In genomic region chr6:46072866-46073265, GRCh38 we compare ENCODE assay signal across 21 cellular contexts. TPM values are rescaled to one million over a fixed set of nuclear protein-coding genes. Genes with fewer than 3 reads are reported as not detected.
DNase-seq lines count a peak whose midpoint lies in the region; ATAC-seq and TF ChIP-seq lines count a peak whose summit lies in the region.
"Had no signal": no experiment of that assay in that cellular context is flagged by ENCODE, and none has a peak within 500 bp of the region (broad histone marks: within the 10 kb centered on the region; RNA-seq: fewer than 3 reads in every experiment).

No MANE protein-coding gene starts in this region.

- intact Hi-C loops in body of pancreas (cut with DNase I), result no loop called here

- no peak overlapping the region for H3K27ac Mint-ChIP-seq in activated CD8-positive, alpha-beta T cell treated with anti-CD3 and anti-CD28 coated beads, Interleukin-2, amount 10 ng/mL, durations not matched to agents 7 days and 5 days
- H3K27ac Mint-ChIP-seq in naive thymus-derived CD8-positive, alpha-beta T cell, result no peak overlapping the region
- H3K27ac Mint-ChIP-seq: CD14-positive monocyte; CD4-positive, alpha-beta T cell; CD8-positive, alpha-beta memory T cell; GM23338; HFFc6 had no signal

- H3K27me3 ChIP-seq in body of pancreas, result no peaks in the 10 kb centered on the region
- H3K27me3 ChIP-seq: BE2C; BLaER1 treated with 17β-estradiol and CSF1 and Interleukin-3, amounts not matched to agents 10 nM and 100 nM had no signal

- TF ChIP-seq CTCF in body of pancreas (IDR thresholded peaks at IDR 0.05) (no peak), omental fat pad (IDR thresholded peaks at IDR 0.05) (no peak)

- ATAC-seq in body of pancreas (peak; percentile 80), omental fat pad (ENCODE audit: low FRiP score) (peak; percentile 84)
- ATAC-seq in activated CD8-positive, alpha-beta T cell treated with anti-CD3 and anti-CD28 coated beads, Interleukin-2, amount 10 ng/mL, durations not matched to agents 7 days and 5 days, result no peak
- no peak for ATAC-seq in naive thymus-derived CD8-positive, alpha-beta T cell
- ATAC-seq: GM23338 had no signal

- no peaks in the 10 kb centered on the region for H3K4me1 Mint-ChIP-seq in activated CD8-positive, alpha-beta T cell treated with anti-CD3 and anti-CD28 coated beads, Interleukin-2, amount 10 ng/mL, durations not matched to agents 7 days and 5 days (ENCODE audit: low read depth)
- no peaks in the 10 kb centered on the region for H3K4me1 Mint-ChIP-seq in naive thymus-derived CD8-positive, alpha-beta T cell
- H3K4me1 Mint-ChIP-seq: CD14-positive monocyte; CD8-positive, alpha-beta memory T cell; GM23338 had no signal

- H3K27ac ChIP-seq in body of pancreas, result peak overlapping the region in 1 of 4 donors; percentile 38
- H3K27ac ChIP-seq: 22Rv1; BLaER1 treated with 17β-estradiol and CSF1 and Interleukin-3, amounts not matched to agents 10 nM and 100 nM had no signal

- POLR2A ChIA-PET in activated CD8-positive, alpha-beta T cell treated with anti-CD3 and anti-CD28 coated beads, Interleukin-2, amount 10 ng/mL, durations not matched to agents 7 days and 5 days (lab: Charles Lee), result no interaction called here
- POLR2A ChIA-PET in naive thymus-derived CD8-positive, alpha-beta T cell (lab: Charles Lee), result no interaction called here

- no peaks in the 10 kb centered on the region for H3K9me3 Mint-ChIP-seq in activated CD8-positive, alpha-beta T cell treated with anti-CD3 and anti-CD28 coated beads, Interleukin-2, amount 10 ng/mL, durations not matched to agents 7 days and 5 days (ENCODE audit: insufficient read depth)
- H3K9me3 Mint-ChIP-seq in naive thymus-derived CD8-positive, alpha-beta T cell, result peaks cover 0 to 6% (median 0%) of the 10 kb centered on the region in 9 donors
- H3K9me3 Mint-ChIP-seq: CD8-positive, alpha-beta memory T cell had no signal

- 31 to 58% methylated on average over 1 of the region's 1 CpG for WGBS in body of pancreas, 2 donors

- no peaks in the 10 kb centered on the region for H3K27me3 Mint-ChIP-seq in activated CD8-positive, alpha-beta T cell treated with anti-CD3 and anti-CD28 coated beads, Interleukin-2, amount 10 ng/mL, durations not matched to agents 7 days and 5 days (ENCODE audit: low read depth)
- peaks cover 0 to 6% (median 2%) of the 10 kb centered on the region in 5 donors for H3K27me3 Mint-ChIP-seq in naive thymus-derived CD8-positive, alpha-beta T cell
- H3K27me3 Mint-ChIP-seq: CD4-positive, alpha-beta T cell had no signal

- H3K9me3 ChIP-seq in body of pancreas, result no peaks in the 10 kb centered on the region
- H3K9me3 ChIP-seq: BE2C, HAP-1 had no signal

- no peak for TF ChIP-seq POLR2A in body of pancreas (IDR thresholded peaks at IDR 0.05)

- CTCF ChIA-PET in activated CD8-positive, alpha-beta T cell treated with anti-CD3 and anti-CD28 coated beads, Interleukin-2, amount 10 ng/mL, durations not matched to agents 7 days and 5 days (lab: Charles Lee), result no interaction called here

- H3K36me3 ChIP-seq in body of pancreas (replicated peaks in 1 of 2; ENCODE audit: insufficient read depth in 1 of 2, low read depth in 2 of 2), result no peaks in the 10 kb centered on the region
- H3K36me3 ChIP-seq: BE2C; BLaER1 treated with 17β-estradiol and CSF1 and Interleukin-3, amounts not matched to agents 10 nM and 100 nM; HAP-1 had no signal

- no peaks in the 10 kb centered on the region for H3K36me3 Mint-ChIP-seq in activated CD8-positive, alpha-beta T cell treated with anti-CD3 and anti-CD28 coated beads, Interleukin-2, amount 10 ng/mL, durations not matched to agents 7 days and 5 days (ENCODE audit: low read depth)
- H3K36me3 Mint-ChIP-seq in naive thymus-derived CD8-positive, alpha-beta T cell, result peaks cover 0 to 5% (median 0%) of the 10 kb centered on the region in 3 donors
- H3K36me3 Mint-ChIP-seq: CD14-positive monocyte had no signal

- H3K4me3 Mint-ChIP-seq in activated CD8-positive, alpha-beta T cell treated with anti-CD3 and anti-CD28 coated beads, Interleukin-2, amount 10 ng/mL, durations not matched to agents 7 days and 5 days, result no peak overlapping the region
- H3K4me3 Mint-ChIP-seq in naive thymus-derived CD8-positive, alpha-beta T cell, result no peak overlapping the region
- H3K4me3 Mint-ChIP-seq: CD14-positive monocyte; CD4-positive, alpha-beta T cell; CD8-positive, alpha-beta memory T cell; GM23338; HFFc6 had no signal

- H3K4me1 ChIP-seq in body of pancreas, result no peaks in the 10 kb centered on the region
- H3K4me1 ChIP-seq: BE2C, HAP-1 had no signal

- H3K4me3 ChIP-seq in body of pancreas, result no peak overlapping the region
- H3K4me3 ChIP-seq: BLaER1 treated with 17β-estradiol and CSF1 and Interleukin-3, amounts not matched to agents 10 nM and 100 nM; GM23338; HAP-1 had no signal

- DNase-seq in NCI-H226 (peak; percentile 53), body of pancreas (no peak), omental fat pad (ENCODE audit: low spot score) (no peak), H4 (ENCODE audit: low spot score) (no peak)
- DNase-seq in activated CD8-positive, alpha-beta T cell treated with anti-CD3 and anti-CD28 coated beads, Interleukin-2, amount 10 ng/mL, durations not matched to agents 7 days and 5 days, result no peak
- no peak for DNase-seq in naive thymus-derived CD8-positive, alpha-beta T cell
- DNase-seq: AML-193; BE2C; CD4-positive, alpha-beta T cell; CD8-positive, alpha-beta memory T cell; DMS 273 treated with DMSO at 0.1 percent for 48 hours; DMS79; GF-D8; HFFc6 had no signal

RNA-seq across cellular contexts. Expression of gene ENPP4, which starts 56.9 kb away (rescaled TPM):
- total RNA-seq in body of pancreas (1 to 10 TPM; 5.9 to 9.9 TPM), omental fat pad (10 to 100 TPM; 16.8 to 27.3 (median 21.8) TPM)
- 1 to 10 TPM; 4.9 to 5.4 TPM for total RNA-seq in activated CD8-positive, alpha-beta T cell treated with anti-CD3 and anti-CD28 coated beads, Interleukin-2, amount 10 ng/mL, durations not matched to agents 7 days and 5 days
- 10 to 100 TPM; 11.4 to 12.3 TPM for total RNA-seq in naive thymus-derived CD8-positive, alpha-beta T cell
- 1 to 10 TPM; 4.6 to 7.8 (median 5.1) TPM for polyA plus RNA-seq in naive thymus-derived CD8-positive, alpha-beta T cell
- 1.5 and 1.6 TPM in 2 replicates for total RNA-seq in H4 (2014; rRNA removed; shearing (Covaris generic))
- total RNA-seq: G401 had no signal

RNA-seq across cellular contexts. Expression of gene CLIC5, which starts 57.2 kb away (rescaled TPM):
- 1 to 10 TPM; 1.6 to 3.3 TPM for total RNA-seq in body of pancreas
- 10 to 100 TPM in 3 of 4 donors, 1 to 10 TPM in 1; 9.4 to 56.0 (median 21.5) TPM for total RNA-seq in omental fat pad
- total RNA-seq in activated CD8-positive, alpha-beta T cell treated with anti-CD3 and anti-CD28 coated beads, Interleukin-2, amount 10 ng/mL, durations not matched to agents 7 days and 5 days, result 1 to 10 TPM; 1.8 to 2.2 TPM
- total RNA-seq in naive thymus-derived CD8-positive, alpha-beta T cell, result 1 to 10 TPM; 1.9 to 2.3 TPM
- under 1 TPM; 0.06 to 0.42 (median 0.29) TPM for polyA plus RNA-seq in naive thymus-derived CD8-positive, alpha-beta T cell
- total RNA-seq in H4 (2014; rRNA removed; shearing (Covaris generic)), result not detected in 2 replicates
- total RNA-seq: G401, GM23338, HFFc6 had no signal
- polyA plus RNA-seq: AG04450, CD14-positive monocyte had no signal

Comparison
In these comparisons a context has a peak if more than half of its experiments do, and no peak if none do; other contexts are left out.
1. ATAC-seq: peak in body of pancreas (single experiment) and omental fat pad (single experiment); none in activated CD8-positive, alpha-beta T cell treated with anti-CD3 and anti-CD28 coated beads, Interleukin-2, amount 10 ng/mL, durations not matched to agents 7 days and 5 days (single experiment) and naive thymus-derived CD8-positive, alpha-beta T cell (0 of 2).